16 cellular contexts compared by ENCODE assay signal in genomic region chr2:233439191-233439590, GRCh38.
DNase-seq lines count a peak whose midpoint lies in the region; ATAC-seq, FAIRE-seq and TF ChIP-seq lines count a peak whose summit lies in the region.
"Had no signal": no experiment of that assay in that cellular context is flagged by ENCODE, and none has a peak within 500 bp of the region (broad histone marks: within the 10 kb centered on the region; RNA-seq: fewer than 3 reads in every experiment).

No MANE protein-coding gene starts in this region.

- H3K27ac ChIP-seq in CD4-positive, alpha-beta T cell (ENCODE audit: low read depth, low read length) = no peak overlapping the region
- H3K27ac ChIP-seq: pancreas had no signal

- no peak for DNase-seq in CD4-positive, alpha-beta T cell
- DNase-seq in T-helper 17 cell (no peak), frontal cortex (ENCODE audit: low spot score in 2 of 2) (peak; percentile 52 to 65), omental fat pad (ENCODE audit: low spot score) (no peak), D721Med (ENCODE audit: insufficient read length, low spot score) (no peak)
- DNase-seq: activated CD4-positive, alpha-beta T cell treated with anti-CD3 and anti-CD28 coated beads for 36 hours; DMS79 treated with DMSO at 0.1 percent for 48 hours; pancreas; stimulated activated CD4-positive, alpha-beta T cell treated with anti-CD3 and anti-CD28 coated beads, Interleukin-2, amount 100 ng/mL, for 24 hours; T-helper 1 cell had no signal

- no peak for TF ChIP-seq CTCF in CD4-positive, alpha-beta T cell (IDR thresholded peaks at IDR 0.05)
- no peak for TF ChIP-seq CTCF in omental fat pad (IDR thresholded peaks at IDR 0.05)
- TF ChIP-seq CTCF in D721Med (IDR thresholded peaks at IDR 0.05; ENCODE audit: insufficient read depth, missing control alignments) = no peak

- POLR2A ChIA-PET in CD4-positive, alpha-beta T cell (lab: Charles Lee) = no interaction called here

- no peak for ATAC-seq in CD4-positive, alpha-beta T cell (ENCODE audit: poor library complexity)
- ATAC-seq in T-helper 17 cell = no peak
- ATAC-seq in omental fat pad (ENCODE audit: low FRiP score) = peak; percentile 39
- ATAC-seq in GM19328 (IDR thresholded peaks at IDR 0.05; ENCODE audit: unreplicated experiment) = no peak
- ATAC-seq in GM21528 (IDR thresholded peaks at IDR 0.05; ENCODE audit: low FRiP score, unreplicated experiment) = no peak
- no peak for ATAC-seq in GM18907 (IDR thresholded peaks at IDR 0.05; ENCODE audit: unreplicated experiment)
- ATAC-seq: activated CD4-positive, alpha-beta T cell treated with anti-CD3 and anti-CD28 coated beads for 36 hours; pancreas had no signal

- H3K4me3 Mint-ChIP-seq in CD4-positive, alpha-beta T cell = no peak overlapping the region
- no peak overlapping the region for H3K4me3 Mint-ChIP-seq in T-helper 17 cell
- H3K4me3 Mint-ChIP-seq: activated CD4-positive, alpha-beta T cell treated with anti-CD3 and anti-CD28 coated beads for 36 hours; B cell had no signal

- intact Hi-C loops in CD4-positive, alpha-beta T cell (cut with DNase I, micrococcal nuclease) = no loop called here

- FAIRE-seq in frontal cortex (lab: Jason Lieb, UNC) (no peak), D721Med (lab: Jason Lieb, UNC) (no peak)
- FAIRE-seq: bronchial epithelial cell, endothelial cell of umbilical vein, pancreas had no signal

- CTCF ChIA-PET in CD4-positive, alpha-beta T cell (lab: Charles Lee) = interaction anchor here (1.0 to 1.9 kb wide), 2 partner anchors 33 to 35 kb away, joined by 3 to 5 read pairs; no protein-coding TSS in a partner anchor

- H3K4me1 Mint-ChIP-seq in CD4-positive, alpha-beta T cell (ENCODE audit: low read depth) = peaks cover 32% of the 10 kb centered on the region
- peaks cover 18% of the 10 kb centered on the region for H3K4me1 Mint-ChIP-seq in T-helper 17 cell

- H3K27me3 ChIP-seq in CD4-positive, alpha-beta T cell (ENCODE audit: control insufficient read depth, insufficient read depth, low read length) = no peaks in the 10 kb centered on the region
- H3K27me3 ChIP-seq: pancreas had no signal

- no peaks in the 10 kb centered on the region for H3K9me3 ChIP-seq in CD4-positive, alpha-beta T cell (ENCODE audit: control insufficient read depth, low read length)
- H3K9me3 ChIP-seq in T-helper 17 cell (ENCODE audit: control insufficient read depth, low read length, poor library complexity, severe bottlenecking) = no peaks in the 10 kb centered on the region
- H3K9me3 ChIP-seq: pancreas had no signal

- no peaks in the 10 kb centered on the region for H3K27me3 Mint-ChIP-seq in CD4-positive, alpha-beta T cell
- H3K27me3 Mint-ChIP-seq in T-helper 17 cell = no peaks in the 10 kb centered on the region
- H3K27me3 Mint-ChIP-seq: activated CD4-positive, alpha-beta T cell treated with anti-CD3 and anti-CD28 coated beads for 36 hours; B cell had no signal

- no peaks in the 10 kb centered on the region for H3K9me3 Mint-ChIP-seq in CD4-positive, alpha-beta T cell

- peak overlapping the region; percentile 36 for H3K27ac Mint-ChIP-seq in CD4-positive, alpha-beta T cell
- peak overlapping the region; percentile 84 for H3K27ac Mint-ChIP-seq in T-helper 17 cell

- peaks cover 95% of the 10 kb centered on the region for H3K36me3 Mint-ChIP-seq in CD4-positive, alpha-beta T cell (ENCODE audit: low read depth)
- peaks cover 10% of the 10 kb centered on the region for H3K36me3 Mint-ChIP-seq in T-helper 17 cell (ENCODE audit: low read depth)

Comparison
In these comparisons a context has a peak if more than half of its experiments do, and no peak if none do; other contexts are left out.
1. DNase-seq: peak in frontal cortex (2 of 2); none in CD4-positive, alpha-beta T cell (0 of 10), T-helper 17 cell (0 of 3), omental fat pad (single experiment) and D721Med (single experiment).